Comparison of ENCODE assay signal across 1 cellular context in the genomic region with DNA sequence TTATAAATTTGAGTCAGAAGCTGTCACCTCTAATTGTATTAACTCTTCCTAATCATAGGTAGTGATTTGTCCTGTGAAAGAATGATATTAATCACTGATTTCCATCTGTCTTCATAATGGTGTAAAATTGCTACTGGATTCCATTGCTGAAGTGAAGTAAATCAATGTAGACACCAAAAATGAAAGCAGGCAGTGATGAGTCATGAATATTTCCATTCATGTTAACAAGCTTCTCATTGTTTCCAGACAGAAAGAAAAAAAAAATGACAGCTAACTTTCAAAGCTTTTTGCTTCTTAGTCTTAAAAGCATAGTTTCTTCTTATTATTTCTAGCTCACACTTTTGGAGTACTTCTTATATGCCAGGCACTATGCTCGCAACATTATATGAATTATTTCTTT.
TF ChIP-seq lines count a peak whose summit lies in the region.

No MANE protein-coding gene starts in this region.

TF ChIP-seq in K562, 482 proteins besides CTCF, POLR2A, EP300 and RAD21 (continued from another document and continues in another):
- TF ChIP-seq, protein P1, sequence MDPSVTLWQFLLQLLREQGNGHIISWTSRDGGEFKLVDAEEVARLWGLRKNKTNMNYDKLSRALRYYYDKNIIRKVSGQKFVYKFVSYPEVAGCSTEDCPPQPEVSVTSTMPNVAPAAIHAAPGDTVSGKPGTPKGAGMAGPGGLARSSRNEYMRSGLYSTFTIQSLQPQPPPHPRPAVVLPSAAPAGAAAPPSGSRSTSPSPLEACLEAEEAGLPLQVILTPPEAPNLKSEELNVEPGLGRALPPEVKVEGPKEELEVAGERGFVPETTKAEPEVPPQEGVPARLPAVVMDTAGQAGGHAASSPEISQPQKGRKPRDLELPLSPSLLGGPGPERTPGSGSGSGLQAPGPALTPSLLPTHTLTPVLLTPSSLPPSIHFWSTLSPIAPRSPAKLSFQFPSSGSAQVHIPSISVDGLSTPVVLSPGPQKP (CRISPR knock-in tag; IDR thresholded peaks at IDR 0.05): no peak
- no peak for TF ChIP-seq NR2F6 (CRISPR knock-in tag; IDR thresholded peaks at IDR 0.05)
- TF ChIP-seq NEUROD1 (IDR thresholded peaks at IDR 0.05; ENCODE audit: borderline replicate concordance, low read depth, low read length, partially characterized antibody): no peak
- no peak for TF ChIP-seq ZNF785 (CRISPR knock-in tag; IDR thresholded peaks at IDR 0.05)
- no peak for TF ChIP-seq FUS (optimal IDR thresholded peaks at IDR 0.05; ENCODE audit: low read depth, low read length)
- peak; percentile 77 for TF ChIP-seq ATF3 (IDR thresholded peaks at IDR 0.05)
- TF ChIP-seq ATF3 (CRISPR knock-in tag; conservative IDR thresholded peaks at IDR 0.05): no peak
- TF ChIP-seq STAG1 (CRISPR knock-in tag; IDR thresholded peaks at IDR 0.05; ENCODE audit: borderline replicate concordance): no peak
- TF ChIP-seq SMAD1 (IDR thresholded peaks at IDR 0.05; ENCODE audit: low read depth, low read length, partially characterized antibody): no peak
- no peak for TF ChIP-seq ARHGAP35 (IDR thresholded peaks at IDR 0.05; ENCODE audit: partially characterized antibody)
- TF ChIP-seq, protein P2, sequence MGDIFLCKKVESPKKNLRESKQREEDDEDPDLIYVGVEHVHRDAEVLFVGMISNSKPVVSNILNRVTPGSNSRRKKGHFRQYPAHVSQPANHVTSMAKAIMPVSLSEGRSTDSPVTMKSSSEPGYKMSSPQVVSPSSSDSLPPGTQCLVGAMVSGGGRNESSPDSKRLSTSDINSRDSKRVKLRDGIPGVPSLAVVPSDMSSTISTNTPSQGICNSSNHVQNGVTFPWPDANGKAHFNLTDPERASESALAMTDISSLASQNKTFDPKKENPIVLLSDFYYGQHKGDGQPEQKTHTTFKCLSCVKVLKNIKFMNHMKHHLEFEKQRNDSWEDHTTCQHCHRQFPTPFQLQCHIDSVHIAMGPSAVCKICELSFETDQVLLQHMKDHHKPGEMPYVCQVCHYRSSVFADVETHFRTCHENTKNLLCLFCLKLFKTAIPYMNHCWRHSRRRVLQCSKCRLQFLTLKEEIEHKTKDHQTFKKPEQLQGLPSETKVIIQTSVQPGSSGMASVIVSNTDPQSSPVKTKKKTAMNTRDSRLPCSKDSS (IDR thresholded peaks at IDR 0.05; ENCODE audit: low read depth, partially characterized antibody): no peak
- TF ChIP-seq MTA1 (IDR thresholded peaks at IDR 0.05; ENCODE audit: borderline replicate concordance): no peak
- TF ChIP-seq ZNF431 (CRISPR knock-in tag; IDR thresholded peaks at IDR 0.05): no peak
- TF ChIP-seq TBL1XR1 (IDR thresholded peaks at IDR 0.05; ENCODE audit: low read length in 2 of 2): no peak
- no peak for TF ChIP-seq NR1H2 (CRISPR knock-in tag; IDR thresholded peaks at IDR 0.05)
- TF ChIP-seq DLX4 (CRISPR knock-in tag; IDR thresholded peaks at IDR 0.05): no peak
- TF ChIP-seq XRCC4 (IDR thresholded peaks at IDR 0.05; ENCODE audit: extremely low read depth, insufficient read depth, insufficient read length): no peak
- no peak for TF ChIP-seq COPS2 (conservative IDR thresholded peaks at IDR 0.05)
- peak; percentile 30; the same call in 1 of the 2 replicates for TF ChIP-seq MAFK (IDR thresholded peaks at IDR 0.05; ENCODE audit: low read length)
- TF ChIP-seq ZBTB40 (IDR thresholded peaks at IDR 0.05): no peak
- no peak for TF ChIP-seq ZBTB40 (CRISPR knock-in tag; IDR thresholded peaks at IDR 0.05)
- TF ChIP-seq STAT6 (CRISPR knock-in tag; IDR thresholded peaks at IDR 0.05): no peak
- no peak for TF ChIP-seq HNRNPL (IDR thresholded peaks at IDR 0.05; ENCODE audit: low read depth, low read length)
- no peak for TF ChIP-seq RHOXF2B (CRISPR knock-in tag; conservative IDR thresholded peaks at IDR 0.05)
- TF ChIP-seq, protein P3, sequence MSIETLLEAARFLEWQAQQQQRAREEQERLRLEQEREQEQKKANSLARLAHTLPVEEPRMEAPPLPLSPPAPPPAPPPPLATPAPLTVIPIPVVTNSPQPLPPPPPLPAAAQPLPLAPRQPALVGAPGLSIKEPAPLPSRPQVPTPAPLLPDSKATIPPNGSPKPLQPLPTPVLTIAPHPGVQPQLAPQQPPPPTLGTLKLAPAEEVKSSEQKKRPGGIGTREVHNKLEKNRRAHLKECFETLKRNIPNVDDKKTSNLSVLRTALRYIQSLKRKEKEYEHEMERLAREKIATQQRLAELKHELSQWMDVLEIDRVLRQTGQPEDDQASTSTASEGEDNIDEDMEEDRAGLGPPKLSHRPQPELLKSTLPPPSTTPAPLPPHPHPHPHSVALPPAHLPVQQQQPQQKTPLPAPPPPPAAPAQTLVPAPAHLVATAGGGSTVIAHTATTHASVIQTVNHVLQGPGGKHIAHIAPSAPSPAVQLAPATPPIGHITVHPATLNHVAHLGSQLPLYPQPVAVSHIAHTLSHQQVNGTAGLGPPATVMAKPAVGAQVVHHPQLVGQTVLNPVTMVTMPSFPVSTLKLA (conservative IDR thresholded peaks at IDR 0.05): no peak
- no peak for TF ChIP-seq NFXL1 (CRISPR knock-in tag; IDR thresholded peaks at IDR 0.05)
- no peak for TF ChIP-seq ZBTB9 (CRISPR knock-in tag; IDR thresholded peaks at IDR 0.05)
- TF ChIP-seq, protein P4, sequence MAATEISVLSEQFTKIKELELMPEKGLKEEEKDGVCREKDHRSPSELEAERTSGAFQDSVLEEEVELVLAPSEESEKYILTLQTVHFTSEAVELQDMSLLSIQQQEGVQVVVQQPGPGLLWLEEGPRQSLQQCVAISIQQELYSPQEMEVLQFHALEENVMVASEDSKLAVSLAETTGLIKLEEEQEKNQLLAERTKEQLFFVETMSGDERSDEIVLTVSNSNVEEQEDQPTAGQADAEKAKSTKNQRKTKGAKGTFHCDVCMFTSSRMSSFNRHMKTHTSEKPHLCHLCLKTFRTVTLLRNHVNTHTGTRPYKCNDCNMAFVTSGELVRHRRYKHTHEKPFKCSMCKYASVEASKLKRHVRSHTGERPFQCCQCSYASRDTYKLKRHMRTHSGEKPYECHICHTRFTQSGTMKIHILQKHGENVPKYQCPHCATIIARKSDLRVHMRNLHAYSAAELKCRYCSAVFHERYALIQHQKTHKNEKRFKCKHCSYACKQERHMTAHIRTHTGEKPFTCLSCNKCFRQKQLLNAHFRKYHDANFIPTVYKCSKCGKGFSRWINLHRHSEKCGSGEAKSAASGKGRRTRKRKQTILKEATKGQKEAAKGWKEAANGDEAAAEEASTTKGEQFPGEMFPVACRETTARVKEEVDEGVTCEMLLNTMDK (IDR thresholded peaks at IDR 0.05; ENCODE audit: borderline replicate concordance, insufficient read depth, low read depth, low read length, poor library complexity, severe bottlenecking): no peak
- TF ChIP-seq ZNF263 (CRISPR knock-in tag; IDR thresholded peaks at IDR 0.05; ENCODE audit: borderline replicate concordance): no peak
- no peak for TF ChIP-seq ZC3H11A (IDR thresholded peaks at IDR 0.05; ENCODE audit: low read depth, low read length)
